In the genomic region with DNA sequence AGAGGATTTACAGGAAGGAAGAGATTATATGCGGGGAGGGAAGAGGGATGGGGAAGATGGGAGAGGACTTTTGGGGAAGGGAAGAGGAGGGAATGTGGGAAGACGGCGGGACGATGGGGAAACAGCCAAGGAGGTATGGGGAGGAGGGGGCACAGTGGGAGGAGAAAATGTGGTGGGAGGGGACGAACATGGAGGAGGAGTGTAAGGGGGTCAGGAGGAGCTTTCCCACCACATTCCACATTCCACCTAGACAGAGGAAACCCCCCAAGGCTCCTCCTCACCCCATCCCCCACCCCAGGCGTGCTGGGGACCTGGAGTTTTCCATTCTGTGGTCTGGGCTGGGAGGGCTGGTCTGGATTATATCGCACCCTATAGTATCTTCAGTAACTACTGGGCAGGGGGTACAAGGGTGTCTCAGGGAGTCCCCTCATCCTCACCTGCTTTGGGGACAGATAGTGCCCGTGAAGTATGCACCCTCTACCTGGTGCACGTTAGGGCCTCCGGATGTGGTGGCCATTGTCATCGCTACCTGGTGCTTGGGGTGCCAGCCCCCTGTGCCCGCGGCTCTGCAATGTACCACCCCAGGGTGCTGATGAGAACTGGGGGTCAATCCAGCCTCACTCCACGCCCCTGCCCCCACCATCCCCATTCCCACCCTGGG, we compare ENCODE assay signal across 10 cellular contexts. TPM values are rescaled to one million over a fixed set of nuclear protein-coding genes. Genes with fewer than 3 reads are reported as not detected.
DNase-seq lines count a peak whose midpoint lies in the region; ATAC-seq and TF ChIP-seq lines count a peak whose summit lies in the region.
"Had no signal": no experiment of that assay in that cellular context is flagged by ENCODE, and none has a peak within 500 bp of the region (broad histone marks: within the 10 kb centered on the region; RNA-seq: fewer than 3 reads in every experiment).

No MANE protein-coding gene starts in this region.

- DNase-seq in activated CD8-positive, alpha-beta T cell treated with anti-CD3 and anti-CD28 coated beads for 36 hours, result no peak
- no peak for DNase-seq in heart right ventricle
- DNase-seq in neural crest cell (ENCODE audit: low read depth, low spot score), result no peak
- no peak for DNase-seq in DMS114 treated with DMSO at 0.1 percent for 48 hours (lab: John Stamatoyannopoulos, UW; ENCODE audit: unreplicated experiment)
- DNase-seq in GM10266 (ENCODE audit: extremely low spot score), result no peak
- DNase-seq in NCI-H2107 (lab: John Stamatoyannopoulos, UW), result no peak
- no peak for DNase-seq in SIG-M5 (lab: John Stamatoyannopoulos, UW)
- DNase-seq: stimulated activated CD4-positive, alpha-beta T cell treated with anti-CD3 and anti-CD28 coated beads, Interleukin-12 subunit alpha, Interleukin-12 subunit beta, amount 100 ng/mL, for 4 hours had no signal

- 29 to 34% methylated on average over 14 of the region's 14 CpGs for WGBS in heart right ventricle, 2 donors

- H4K20me1 ChIP-seq in BLaER1 treated with 17β-estradiol and CSF1 and Interleukin-3, amounts not matched to agents 10 nM and 100 nM, result no peaks in the 10 kb centered on the region

- CTCF ChIA-PET in activated CD8-positive, alpha-beta T cell treated with anti-CD3 and anti-CD28 coated beads for 36 hours (lab: Charles Lee), result interaction anchor here (0.6 to 2.3 kb wide), 4 partner anchors 10 to 40 kb away, joined by 3 to 9 read pairs (median 4); no protein-coding TSS in a partner anchor

- peaks cover 49% of the 10 kb centered on the region for H3K27me3 Mint-ChIP-seq in activated CD8-positive, alpha-beta T cell treated with anti-CD3 and anti-CD28 coated beads for 36 hours
- peaks cover 12% of the 10 kb centered on the region for H3K27me3 Mint-ChIP-seq in neural crest cell (ENCODE audit: low read depth)

- no peak for TF ChIP-seq CTCF in activated CD8-positive, alpha-beta T cell treated with anti-CD3 and anti-CD28 coated beads for 36 hours (IDR thresholded peaks at IDR 0.05)
- no peak for TF ChIP-seq CTCF in heart right ventricle (IDR thresholded peaks at IDR 0.05)
- no peak for TF ChIP-seq CTCF in neural crest cell (conservative IDR thresholded peaks at IDR 0.05)
- no peak for TF ChIP-seq CTCF in GM10266 (IDR thresholded peaks at IDR 0.05; ENCODE audit: control insufficient read depth, insufficient read depth, low read depth, missing control alignments)

- no peaks in the 10 kb centered on the region for H3K9me3 ChIP-seq in BLaER1 treated with 17β-estradiol and CSF1 and Interleukin-3, amounts not matched to agents 10 nM and 100 nM (replicated peaks in 1 of 11)
- no peaks in the 10 kb centered on the region for H3K9me3 ChIP-seq in heart right ventricle

- POLR2A ChIA-PET in activated CD8-positive, alpha-beta T cell treated with anti-CD3 and anti-CD28 coated beads for 36 hours (lab: Charles Lee), result interaction anchor here (1.0 to 1.7 kb wide), 4 partner anchors 12 to 26 kb away, joined by 3 to 6 read pairs (median 4); no protein-coding TSS in a partner anchor

- H3K27ac ChIP-seq in BLaER1 treated with 17β-estradiol and CSF1 and Interleukin-3, amounts not matched to agents 10 nM and 100 nM, result no peak overlapping the region; a peak in 1 of 22 replicates
- peak overlapping the region in 8 of 10 donors; percentile 3 to 93 (median 58) for H3K27ac ChIP-seq in heart right ventricle

- H3K4me2 ChIP-seq in BLaER1 treated with 17β-estradiol and CSF1 and Interleukin-3, amounts not matched to agents 10 nM and 100 nM, result peak overlapping the region; percentile 51 to 68 (median 58); a peak in 21 of 22 replicates

- H3K36me3 Mint-ChIP-seq in activated CD8-positive, alpha-beta T cell treated with anti-CD3 and anti-CD28 coated beads for 36 hours (ENCODE audit: low read depth), result no peaks in the 10 kb centered on the region
- no peaks in the 10 kb centered on the region for H3K36me3 Mint-ChIP-seq in neural crest cell (ENCODE audit: low read depth)

- H3K4me1 Mint-ChIP-seq in activated CD8-positive, alpha-beta T cell treated with anti-CD3 and anti-CD28 coated beads for 36 hours (ENCODE audit: low read depth), result peaks cover 19% of the 10 kb centered on the region
- H3K4me1 Mint-ChIP-seq in neural crest cell, result peaks cover 19% of the 10 kb centered on the region

- peaks cover 12 to 47% (median 18%) of the 10 kb centered on the region in 11 experiments for H3K27me3 ChIP-seq in BLaER1 treated with 17β-estradiol and CSF1 and Interleukin-3, amounts not matched to agents 10 nM and 100 nM
- peaks cover 0 to 62% (median 31%) of the 10 kb centered on the region in 7 donors for H3K27me3 ChIP-seq in heart right ventricle

- intact Hi-C loops in activated CD8-positive, alpha-beta T cell treated with anti-CD3 and anti-CD28 coated beads for 36 hours (cut with micrococcal nuclease), result no loop called here
- intact Hi-C loops in heart right ventricle (cut with DNase I), result no loop called here

- no peak for ATAC-seq in activated CD8-positive, alpha-beta T cell treated with anti-CD3 and anti-CD28 coated beads for 36 hours
- peak in 6 of 8 donors; percentile 7 to 42 (median 18) for ATAC-seq in heart right ventricle

- H3K36me3 ChIP-seq in BLaER1 treated with 17β-estradiol and CSF1 and Interleukin-3, amounts not matched to agents 10 nM and 100 nM, result no peaks in the 10 kb centered on the region
- no peaks in the 10 kb centered on the region for H3K36me3 ChIP-seq in heart right ventricle

- H3K4me3 Mint-ChIP-seq in activated CD8-positive, alpha-beta T cell treated with anti-CD3 and anti-CD28 coated beads for 36 hours, result peak overlapping the region; percentile 27
- peak overlapping the region; percentile 65 for H3K4me3 Mint-ChIP-seq in neural crest cell

- H3K9ac ChIP-seq in BLaER1 treated with 17β-estradiol and CSF1 and Interleukin-3, amounts not matched to agents 10 nM and 100 nM, result peak overlapping the region in 1 of 11 experiments; percentile 41; a peak in 1 of 22 replicates

- no peak overlapping the region for H3K27ac Mint-ChIP-seq in activated CD8-positive, alpha-beta T cell treated with anti-CD3 and anti-CD28 coated beads for 36 hours
- peak overlapping the region; percentile 12 for H3K27ac Mint-ChIP-seq in neural crest cell (ENCODE audit: unreplicated experiment)

- H3K4me1 ChIP-seq in BLaER1 treated with 17β-estradiol and CSF1 and Interleukin-3, amounts not matched to agents 10 nM and 100 nM, result peaks cover 18 to 63% (median 51%) of the 10 kb centered on the region in 10 experiments
- peaks cover 0 to 63% (median 8%) of the 10 kb centered on the region in 9 donors for H3K4me1 ChIP-seq in heart right ventricle

- peaks cover 1% of the 10 kb centered on the region for H3K9me3 Mint-ChIP-seq in activated CD8-positive, alpha-beta T cell treated with anti-CD3 and anti-CD28 coated beads for 36 hours
- no peaks in the 10 kb centered on the region for H3K9me3 Mint-ChIP-seq in neural crest cell

- H3K4me3 ChIP-seq in BLaER1 treated with 17β-estradiol and CSF1 and Interleukin-3, amounts not matched to agents 10 nM and 100 nM, result peak overlapping the region in 3 of 10 experiments; percentile 26 to 40 (median 31); a peak in 2 of 20 replicates
- peak overlapping the region in 5 of 10 donors; percentile 56 to 72 (median 66) for H3K4me3 ChIP-seq in heart right ventricle

RNA-seq across cellular contexts. Expression of a gene that starts 0.7 kb away (rescaled TPM):
- 1 to 10 TPM; 1.5 to 1.6 TPM for total RNA-seq in activated CD8-positive, alpha-beta T cell treated with anti-CD3 and anti-CD28 coated beads for 36 hours
- 10 to 100 TPM in 9 of 10 donors, 1 to 10 TPM in 1; 10.0 to 66.8 (median 23.3) TPM for total RNA-seq in heart right ventricle
- 1 to 10 TPM; 6.5 to 7.5 TPM for polyA plus RNA-seq in heart right ventricle
- 7.1 and 9.8 TPM in 2 replicates for total RNA-seq in neural crest cell
- total RNA-seq: NCI-H460 had no signal

Comparison
In these comparisons a context has a peak if more than half of its experiments do, and no peak if none do; other contexts are left out.
1. H3K27ac ChIP-seq: peak in heart right ventricle (8 of 10); none in BLaER1 treated with 17β-estradiol and CSF1 and Interleukin-3, amounts not matched to agents 10 nM and 100 nM (0 of 11).